19 cellular contexts compared by ENCODE assay signal in genomic region chr14:90105756-90106155, GRCh38. TPM values are rescaled to one million over a fixed set of nuclear protein-coding genes. Genes with fewer than 3 reads are reported as not detected.
"Had no signal": no experiment of that assay in that cellular context is flagged by ENCODE, and none has a peak within 500 bp of the region (broad histone marks: within the 10 kb centered on the region; RNA-seq: fewer than 3 reads in every experiment).

No MANE protein-coding gene starts in this region.

- ATAC-seq: natural killer cell; stimulated activated naive B cell treated with anti-CD40 and anti-IgM and Interleukin-4, amounts not matched to agents 10 μg/mL and 1 μg/mL and 100 μg/mL, for 72 hours had no signal

- H3K27ac ChIP-seq: heart left ventricle, neutrophil, parathyroid adenoma, skin epidermis had no signal

- H3K4me1 Mint-ChIP-seq: natural killer cell; stimulated activated naive B cell treated with anti-CD40 and anti-IgM and Interleukin-4, amounts not matched to agents 10 μg/mL and 1 μg/mL and 100 μg/mL, for 72 hours had no signal

- H3K36me3 ChIP-seq: heart left ventricle, neutrophil had no signal

- H3K27me3 Mint-ChIP-seq: type B pancreatic cell had no signal

- H2AFZ ChIP-seq: parathyroid adenoma had no signal

- H3K9me3 Mint-ChIP-seq: natural killer cell, type B pancreatic cell had no signal

- H3K4me1 ChIP-seq: parathyroid adenoma had no signal

- DNase-seq: activated CD4-positive, CD25-positive, alpha-beta regulatory T cell treated with anti-CD3 and anti-CD28 coated beads, Interleukin-2, amount 50 U/mL, for 72 hours; activated naive CD4-positive, alpha-beta T cell; activated T-cell treated with anti-CD3 and anti-CD28 coated beads for 4 hours; central memory CD4-positive, alpha-beta T cell; cortex of kidney; effector memory CD4-positive, alpha-beta T cell; mammary epithelial cell; natural killer cell; stimulated activated CD4-positive, alpha-beta T cell treated with anti-CD3 and anti-CD28 coated beads, Interleukin-15, amount 100 ng/mL, for 24 hours; stimulated activated CD4-positive, alpha-beta T cell treated with anti-CD3 and anti-CD28 coated beads, Interleukin-4, amount 100 ng/mL, for 1 hour; stimulated activated naive B cell treated with anti-CD40 and anti-IgM and Interleukin-4, amounts not matched to agents 10 μg/mL and 1 μg/mL and 100 μg/mL, for 72 hours; T-helper 1 cell; T1000 had no signal

- H3K4me3 ChIP-seq: heart left ventricle, skin epidermis had no signal

- H3K36me3 Mint-ChIP-seq: natural killer cell; stimulated activated naive B cell treated with anti-CD40 and anti-IgM and Interleukin-4, amounts not matched to agents 10 μg/mL and 1 μg/mL and 100 μg/mL, for 72 hours; type B pancreatic cell had no signal

- H3K9me3 ChIP-seq: heart left ventricle, neutrophil had no signal

- H3K4me3 Mint-ChIP-seq: natural killer cell; stimulated activated naive B cell treated with anti-CD40 and anti-IgM and Interleukin-4, amounts not matched to agents 10 μg/mL and 1 μg/mL and 100 μg/mL, for 72 hours; type B pancreatic cell had no signal

- H3K27ac Mint-ChIP-seq: natural killer cell; stimulated activated naive B cell treated with anti-CD40 and anti-IgM and Interleukin-4, amounts not matched to agents 10 μg/mL and 1 μg/mL and 100 μg/mL, for 72 hours; type B pancreatic cell had no signal

- H3K79me2 ChIP-seq: parathyroid adenoma had no signal

RNA-seq across cellular contexts. Expression of gene KCNK13, which starts 44.0 kb away (rescaled TPM):
- total RNA-seq: mammary epithelial cell, natural killer cell, renal cortical epithelial cell had no signal
- polyA plus RNA-seq: mammary epithelial cell had no signal
